ENCODE assay signal across 8 cellular contexts in the genomic region with DNA sequence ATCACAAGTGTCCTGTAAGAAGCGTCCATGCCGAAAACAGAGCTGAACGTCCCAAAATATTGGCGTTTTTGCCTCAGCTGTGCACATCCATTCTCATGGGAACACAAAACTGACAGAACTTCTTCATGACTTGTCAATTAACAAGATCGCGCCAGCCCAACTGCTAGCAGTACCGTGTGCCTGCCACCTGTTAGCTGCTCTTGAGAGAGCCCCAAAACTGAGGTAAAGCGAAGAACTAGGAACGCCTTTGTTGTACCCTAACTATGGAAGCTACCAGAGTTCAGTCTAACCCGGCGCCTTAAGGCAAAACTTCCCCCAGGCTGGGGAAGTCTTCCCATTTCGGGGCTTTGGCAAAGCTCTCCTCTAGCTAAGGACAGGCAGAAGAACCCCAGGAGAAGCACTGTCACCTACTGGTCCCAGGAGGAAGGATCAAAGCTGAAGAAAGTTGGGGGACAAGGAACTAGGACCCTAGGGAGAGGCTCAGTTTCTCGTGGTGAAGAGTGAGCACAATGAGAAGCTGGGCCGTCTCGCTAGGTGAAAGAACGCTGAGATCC. TPM values are rescaled to one million over a fixed set of nuclear protein-coding genes. Genes with fewer than 3 reads are reported as not detected.
DNase-seq lines count a peak whose midpoint lies in the region; ATAC-seq and TF ChIP-seq lines count a peak whose summit lies in the region.

No MANE protein-coding gene starts in this region.

- H3K9me3 Mint-ChIP-seq in HFFc6, result no peaks in the 10 kb centered on the region

- ATAC-seq in SK-N-SH treated with all-trans-retinoic acid at 6 μM for 48 hours, result peak; percentile 45

- H3K36me3 Mint-ChIP-seq in HFFc6 (ENCODE audit: low read depth), result no peaks in the 10 kb centered on the region

- peaks cover 25% of the 10 kb centered on the region for H3K4me1 ChIP-seq in mononuclear cell (ENCODE audit: insufficient read depth, low read length)

- DNase-seq in NCI-H2107 (lab: John Stamatoyannopoulos, UW) (peak; percentile 35), NCI-H2107 treated with DMSO at 0.1 percent for 48 hours (lab: John Stamatoyannopoulos, UW; ENCODE audit: unreplicated experiment) (no peak), HFFc6 (no peak), dermis blood vessel endothelial cell (peak; percentile 55), posterior vena cava (ENCODE audit: low spot score) (no peak), NCI-H1436 (lab: John Stamatoyannopoulos, UW) (no peak)

- peak overlapping the region; percentile 91 for H3K27ac Mint-ChIP-seq in HFFc6

- H3K4me3 Mint-ChIP-seq in HFFc6, result peak overlapping the region; percentile 99

- peaks cover 47% of the 10 kb centered on the region for H3K4me1 Mint-ChIP-seq in HFFc6 (ENCODE audit: low read depth)

- H3K27me3 Mint-ChIP-seq in HFFc6 (ENCODE audit: insufficient read depth), result peaks cover 1% of the 10 kb centered on the region; the same call in 1 of the 2 replicates

- peak overlapping the region; percentile 81 for H3K4me3 ChIP-seq in mononuclear cell (ENCODE audit: low read length)

- no peaks in the 10 kb centered on the region for H3K9me3 ChIP-seq in mononuclear cell (ENCODE audit: low read depth, low read length)

- intact Hi-C loops in posterior vena cava (cut with DNase I), result no loop called here

- no peaks in the 10 kb centered on the region for H3K27me3 ChIP-seq in mononuclear cell (ENCODE audit: insufficient read depth, low read length)

- TF ChIP-seq CTCF in HFFc6 (IDR thresholded peaks at IDR 0.05), result peak; percentile 52

TF ChIP-seq in SK-N-SH treated with all-trans-retinoic acid at 6 μM for 48 hours, 23 proteins besides CTCF, POLR2A, EP300 and RAD21:
- TF ChIP-seq, protein P1, sequence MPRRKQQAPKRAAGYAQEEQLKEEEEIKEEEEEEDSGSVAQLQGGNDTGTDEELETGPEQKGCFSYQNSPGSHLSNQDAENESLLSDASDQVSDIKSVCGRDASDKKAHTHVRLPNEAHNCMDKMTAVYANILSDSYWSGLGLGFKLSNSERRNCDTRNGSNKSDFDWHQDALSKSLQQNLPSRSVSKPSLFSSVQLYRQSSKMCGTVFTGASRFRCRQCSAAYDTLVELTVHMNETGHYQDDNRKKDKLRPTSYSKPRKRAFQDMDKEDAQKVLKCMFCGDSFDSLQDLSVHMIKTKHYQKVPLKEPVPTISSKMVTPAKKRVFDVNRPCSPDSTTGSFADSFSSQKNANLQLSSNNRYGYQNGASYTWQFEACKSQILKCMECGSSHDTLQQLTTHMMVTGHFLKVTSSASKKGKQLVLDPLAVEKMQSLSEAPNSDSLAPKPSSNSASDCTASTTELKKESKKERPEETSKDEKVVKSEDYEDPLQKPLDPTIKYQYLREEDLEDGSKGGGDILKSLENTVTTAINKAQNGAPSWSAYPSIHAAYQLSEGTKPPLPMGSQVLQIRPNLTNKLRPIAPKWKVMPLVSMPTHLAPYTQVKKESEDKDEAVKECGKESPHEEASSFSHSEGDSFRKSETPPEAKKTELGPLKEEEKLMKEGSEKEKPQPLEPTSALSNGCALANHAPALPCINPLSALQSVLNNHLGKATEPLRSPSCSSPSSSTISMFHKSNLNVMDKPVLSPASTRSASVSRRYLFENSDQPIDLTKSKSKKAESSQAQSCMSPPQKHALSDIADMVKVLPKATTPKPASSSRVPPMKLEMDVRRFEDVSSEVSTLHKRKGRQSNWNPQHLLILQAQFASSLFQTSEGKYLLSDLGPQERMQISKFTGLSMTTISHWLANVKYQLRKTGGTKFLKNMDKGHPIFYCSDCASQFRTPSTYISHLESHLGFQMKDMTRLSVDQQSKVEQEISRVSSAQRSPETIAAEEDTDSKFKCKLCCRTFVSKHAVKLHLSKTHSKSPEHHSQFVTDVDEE (CRISPR knock-in tag; IDR thresholded peaks at IDR 0.05), result no peak
- TF ChIP-seq ESRRG (CRISPR knock-in tag; IDR thresholded peaks at IDR 0.05) (no peak), CSDC2 (CRISPR knock-in tag; IDR thresholded peaks at IDR 0.05) (no peak), PPARA (CRISPR knock-in tag; IDR thresholded peaks at IDR 0.05; ENCODE audit: borderline replicate concordance) (no peak)
TF ChIP-seq in SK-N-SH treated with all-trans-retinoic acid at 6 μM for 48 hours: peak in this region for 0.

RNA-seq across cellular contexts. Expression of gene EYA3, which starts 0.7 kb away (rescaled TPM):
- 10 to 100 TPM; 24.2 to 31.3 (median 27.8) TPM for total RNA-seq in HFFc6 (2021; fragmentation: NEBNext Ultra II Directional; extraction: Animal tissue kit (Norgen Biotek cat#: 25700))
- 14.0 and 18.8 TPM in 2 replicates for total RNA-seq in dermis blood vessel endothelial cell
- total RNA-seq in mononuclear cell, result 8.7 TPM
- total RNA-seq in posterior vena cava, result 10 to 100 TPM; 12.3 to 15.0 TPM

Comparison
In these comparisons a context has a peak if more than half of its experiments do, and no peak if none do; other contexts are left out.
1. DNase-seq: peak in NCI-H2107 (single experiment) and dermis blood vessel endothelial cell (single experiment); none in NCI-H2107 treated with DMSO at 0.1 percent for 48 hours (single experiment), HFFc6 (single experiment), posterior vena cava (single experiment) and NCI-H1436 (single experiment).